ENCODE assay signal across 17 cellular contexts in genomic region chr10:16280595-16280994, GRCh38.
A peak's percentile ranks its signal among the peaks of the same experiment; 100 is the strongest.
DNase-seq lines count a peak whose midpoint lies in the region; ATAC-seq and TF ChIP-seq lines count a peak whose summit lies in the region.
"Had no signal": no experiment of that assay in that cellular context is flagged by ENCODE, and none has a peak within 500 bp of the region (broad histone marks: within the 10 kb centered on the region; RNA-seq: fewer than 3 reads in every experiment).

No MANE protein-coding gene starts in this region.

- H3K27me3 Mint-ChIP-seq in CD8-positive, alpha-beta T cell (ENCODE audit: low read depth) = peaks cover 4% of the 10 kb centered on the region
- H3K27me3 Mint-ChIP-seq in T-cell = peaks cover 0 to 6% of the 10 kb centered on the region in 2 donors

- H3K36me3 Mint-ChIP-seq in CD8-positive, alpha-beta T cell = no peaks in the 10 kb centered on the region
- H3K36me3 Mint-ChIP-seq in T-cell = no peaks in the 10 kb centered on the region
- H3K36me3 Mint-ChIP-seq: CD4-positive, alpha-beta memory T cell had no signal

- H3K27ac Mint-ChIP-seq in CD8-positive, alpha-beta T cell = no peak overlapping the region
- H3K27ac Mint-ChIP-seq in T-cell = no peak overlapping the region
- H3K27ac Mint-ChIP-seq: CD4-positive, alpha-beta memory T cell; H9 had no signal

- H3K4me1 Mint-ChIP-seq in CD8-positive, alpha-beta T cell (ENCODE audit: low read depth) = no peaks in the 10 kb centered on the region
- H3K4me1 Mint-ChIP-seq in T-cell = no peaks in the 10 kb centered on the region
- H3K4me1 Mint-ChIP-seq: CD4-positive, alpha-beta memory T cell; H9 had no signal

- ATAC-seq in CD8-positive, alpha-beta T cell = no peak
- no peak for ATAC-seq in T-cell (replicated peaks in 1 of 4)

- H3K27ac ChIP-seq in CD8-positive, alpha-beta T cell (ENCODE audit: low read depth, low read length) = no peak overlapping the region
- H3K27ac ChIP-seq: C4-2B had no signal

- no peaks in the 10 kb centered on the region for H3K9me3 ChIP-seq in CD8-positive, alpha-beta T cell (ENCODE audit: low read length)
- H3K9me3 ChIP-seq: BE2C had no signal

- H3K4me3 ChIP-seq in CD8-positive, alpha-beta T cell (ENCODE audit: low read depth, low read length) = no peak overlapping the region

- H3K27me3 ChIP-seq in CD8-positive, alpha-beta T cell (ENCODE audit: insufficient read depth, low read length) = no peaks in the 10 kb centered on the region
- H3K27me3 ChIP-seq: BE2C had no signal

- H3K36me3 ChIP-seq in CD8-positive, alpha-beta T cell (ENCODE audit: insufficient read depth, low read length) = no peaks in the 10 kb centered on the region
- H3K36me3 ChIP-seq: BE2C had no signal

- H3K9me3 Mint-ChIP-seq in CD8-positive, alpha-beta T cell = no peaks in the 10 kb centered on the region
- peaks cover 0 to 10% (median 1%) of the 10 kb centered on the region in 3 donors for H3K9me3 Mint-ChIP-seq in T-cell

- POLR2A ChIA-PET in CD8-positive, alpha-beta T cell (lab: Charles Lee) = no interaction called here
- POLR2A ChIA-PET in T-cell (lab: Charles Lee) = no interaction called here

- in situ Hi-C loops in G401 (cut with HindIII; ENCODE audit: low sequenced_read_pairs) = no loop called here

- DNase-seq in G401 (ENCODE audit: low spot score) = peak; percentile 96
- peak; percentile 96 for DNase-seq in cerebellar cortex (ENCODE audit: low spot score)
- peak; percentile 67 for DNase-seq in inferior parietal cortex (ENCODE audit: extremely low spot score)
- peak; percentile 79 for DNase-seq in superior temporal gyrus (ENCODE audit: extremely low spot score)
- DNase-seq in CD8-positive, alpha-beta T cell = no peak
- no peak for DNase-seq in SW480 (ENCODE audit: low spot score)
- no peak for DNase-seq in T-cell
- DNase-seq: BE2C; CD4-positive, alpha-beta memory T cell; COR-L47; DMS153; DMS79 treated with DMSO at 0.1 percent for 48 hours; EL; GDM1; GOT3; H9 had no signal

- no peak for TF ChIP-seq CTCF in CD8-positive, alpha-beta T cell (IDR thresholded peaks at IDR 0.05)

- H3K4me3 Mint-ChIP-seq in CD8-positive, alpha-beta T cell = no peak overlapping the region
- H3K4me3 Mint-ChIP-seq in T-cell = no peak overlapping the region
- H3K4me3 Mint-ChIP-seq: CD4-positive, alpha-beta memory T cell; H9 had no signal

- intact Hi-C loops in CD8-positive, alpha-beta T cell (cut with DNase I, micrococcal nuclease) = no loop called here

- H3K4me1 ChIP-seq in CD8-positive, alpha-beta T cell (ENCODE audit: insufficient read depth, low read length) = no peaks in the 10 kb centered on the region
- H3K4me1 ChIP-seq: BE2C had no signal

- CTCF ChIA-PET in CD8-positive, alpha-beta T cell (lab: Charles Lee) = no interaction called here
- CTCF ChIA-PET in T-cell (lab: Charles Lee) = no interaction called here

Comparison
In these comparisons a context has a peak if more than half of its experiments do, and no peak if none do; other contexts are left out.
1. DNase-seq: peak in G401 (single experiment), cerebellar cortex (single experiment), inferior parietal cortex (single experiment) and superior temporal gyrus (single experiment); none in CD8-positive, alpha-beta T cell (0 of 7), SW480 (single experiment) and T-cell (0 of 34).